In the genomic region with DNA sequence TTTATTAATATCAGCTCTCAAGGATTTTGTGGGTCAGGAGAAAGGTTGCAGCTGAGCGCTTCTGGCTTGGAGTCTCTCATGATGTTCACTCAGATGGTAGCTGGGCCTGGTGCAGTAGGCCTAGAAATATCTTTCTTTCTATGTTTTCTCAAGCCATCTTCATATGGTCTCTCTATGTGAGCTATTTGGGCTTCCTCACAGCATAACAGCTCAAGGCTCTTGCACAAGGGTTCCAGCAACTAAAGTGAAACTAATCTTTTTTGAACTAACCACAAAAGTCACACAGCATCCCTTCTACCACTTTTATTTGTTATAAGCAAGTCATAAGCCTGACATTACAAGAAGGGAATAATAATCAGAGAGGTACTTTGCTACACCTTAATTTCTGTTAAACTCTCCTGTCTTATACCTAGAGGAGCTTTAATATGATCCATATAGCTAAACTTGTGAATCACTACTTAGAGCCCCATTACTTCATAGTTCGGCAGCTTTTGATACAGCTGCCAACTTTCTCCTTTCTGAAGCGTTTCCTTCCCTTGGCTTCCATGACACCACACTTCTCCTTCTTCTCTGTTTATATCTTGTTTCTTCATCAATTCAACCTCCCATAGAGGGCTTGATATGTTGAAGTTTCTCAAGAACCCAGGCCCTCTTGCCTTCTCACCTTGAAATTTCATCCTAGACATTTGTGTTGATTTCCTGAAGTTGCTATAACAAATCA, we compare ENCODE assay signal across 25 cellular contexts.
DNase-seq lines count a peak whose midpoint lies in the region; ATAC-seq, FAIRE-seq and TF ChIP-seq lines count a peak whose summit lies in the region.
"Had no signal": no experiment of that assay in that cellular context is flagged by ENCODE, and none has a peak within 500 bp of the region (broad histone marks: within the 10 kb centered on the region; RNA-seq: fewer than 3 reads in every experiment).

No MANE protein-coding gene starts in this region.

- peak; percentile 19 for DNase-seq in DND-41
- DNase-seq in MM.1S = peak; percentile 53
- peak; percentile 55 for DNase-seq in amniotic epithelial cell (ENCODE audit: low read depth)
- DNase-seq in iris pigment epithelial cell (ENCODE audit: low read depth) = peak; percentile 78
- DNase-seq in NCI-H2107 treated with DMSO at 0.1 percent for 48 hours (lab: John Stamatoyannopoulos, UW; ENCODE audit: unreplicated experiment) = no peak
- no peak for DNase-seq in SK-N-SH
- DNase-seq in frontal cortex (ENCODE audit: low spot score in 2 of 2) = no peak
- DNase-seq: activated CD4-positive, alpha-beta T cell treated with anti-CD3 and anti-CD28 coated beads, Interleukin-2, amount 50 U/mL, for 48 hours; activated CD8-positive, alpha-beta memory T cell treated with anti-CD3 and anti-CD28 coated beads, Interleukin-2, amount 50 U/mL, for 4 hours; aorta; central memory CD4-positive, alpha-beta T cell; DMS79 treated with DMSO at 0.1 percent for 48 hours; H9; MG63; mucosa of descending colon; NCI-H1436 treated with DMSO at 0.1 percent for 48 hours; NCI-H526; right lobe of liver; stimulated activated naive CD8-positive, alpha-beta T cell treated with anti-CD3 and anti-CD28 coated beads, Interleukin-15, Interleukin-2, amounts not matched to agents 100 U/mL and 50 U/mL, for 24 hours had no signal

- H3K79me2 ChIP-seq in DND-41 (ENCODE audit: insufficient read depth, low read length) = no peaks in the 10 kb centered on the region
- H3K79me2 ChIP-seq in MM.1S (ENCODE audit: low read length) = no peaks in the 10 kb centered on the region
- H3K79me2 ChIP-seq in SK-N-SH (ENCODE audit: insufficient read depth) = no peaks in the 10 kb centered on the region
- H3K79me2 ChIP-seq: parathyroid adenoma had no signal

- H3F3A ChIP-seq in MM.1S (ENCODE audit: insufficient read depth, low read length) = no peaks in the 10 kb centered on the region
- no peaks in the 10 kb centered on the region for H3F3A ChIP-seq in SK-N-SH (replicated peaks; ENCODE audit: insufficient read depth)

- H3K4me3 ChIP-seq in DND-41 (ENCODE audit: low read depth in 1 of 2, low read length in 2 of 2) (no peak overlapping the region), MM.1S (ENCODE audit: low read length) (no peak overlapping the region), SK-N-SH (ENCODE audit: low read depth in 2 of 2, low read length in 1 of 2) (no peak overlapping the region)
- H3K4me3 ChIP-seq: GM12878, MG63, mucosa of descending colon, right lobe of liver, thoracic aorta had no signal

- POLR2A ChIA-PET in SK-N-SH (lab: Yijun Ruan, JAX) = no interaction called here

- WGBS in SK-N-SH (ENCODE audit: low lambda C conversion rate) = 85% methylated on average over 3 of the region's 3 CpGs

- H3K9me3 ChIP-seq in DND-41 (ENCODE audit: insufficient read depth, low read length, severe bottlenecking) = no peaks in the 10 kb centered on the region
- no peaks in the 10 kb centered on the region for H3K9me3 ChIP-seq in MM.1S (replicated peaks; ENCODE audit: insufficient read depth, low read length)
- H3K9me3 ChIP-seq in SK-N-SH = no peaks in the 10 kb centered on the region
- H3K9me3 ChIP-seq: MG63, mucosa of descending colon, right lobe of liver, thoracic aorta had no signal

- TF ChIP-seq RAD21 in SK-N-SH (IDR thresholded peaks at IDR 0.05; ENCODE audit: low read length) = no peak

- TF ChIP-seq CTCF in DND-41 (IDR thresholded peaks at IDR 0.05; ENCODE audit: borderline replicate concordance, extremely low read depth, low read length, poor library complexity, severe bottlenecking) (no peak), MM.1S (IDR thresholded peaks at IDR 0.05; ENCODE audit: low read length) (no peak), SK-N-SH (IDR thresholded peaks at IDR 0.05) (no peak)

- 0 out of 2 replicates have a peak overlapping the region, but pooled peaks have one; percentile 19 for H3K4me2 ChIP-seq in DND-41 (ENCODE audit: insufficient read depth, low read length)
- no peak overlapping the region for H3K4me2 ChIP-seq in MM.1S (ENCODE audit: low read depth, low read length)
- H3K4me2 ChIP-seq in SK-N-SH = no peak overlapping the region

- no peak for FAIRE-seq in frontal cortex (lab: Jason Lieb, UNC)
- FAIRE-seq: GM12878, keratinocyte had no signal

- ATAC-seq in DND-41 (ENCODE audit: insufficient read depth, low read depth) (peak; percentile 95), GM18505 (IDR thresholded peaks at IDR 0.05; ENCODE audit: unreplicated experiment) (no peak)
- ATAC-seq: GM12878; mucosa of descending colon; right lobe of liver; stimulated activated naive CD8-positive, alpha-beta T cell treated with anti-CD3 and anti-CD28 coated beads, Interleukin-15, Interleukin-2, amounts not matched to agents 100 U/mL and 50 U/mL, for 24 hours had no signal

- H3K36me3 ChIP-seq in DND-41 (ENCODE audit: insufficient read depth, low read length) = no peaks in the 10 kb centered on the region
- H3K36me3 ChIP-seq in MM.1S (replicated peaks; ENCODE audit: insufficient read depth, low read length) = no peaks in the 10 kb centered on the region
- H3K36me3 ChIP-seq in SK-N-SH (replicated peaks in 1 of 2; ENCODE audit: control insufficient read depth in 1 of 2, insufficient read depth in 2 of 2, low read length in 1 of 2) = no peaks in the 10 kb centered on the region
- H3K36me3 ChIP-seq: MG63, right lobe of liver, thoracic aorta had no signal

- H4K20me1 ChIP-seq in DND-41 (ENCODE audit: insufficient read depth, low read length) (no peaks in the 10 kb centered on the region), MM.1S (ENCODE audit: insufficient read depth, low read length) (no peaks in the 10 kb centered on the region), SK-N-SH (ENCODE audit: insufficient read depth) (no peaks in the 10 kb centered on the region)

- no peak overlapping the region for H2AFZ ChIP-seq in DND-41 (ENCODE audit: low read depth, low read length)
- H2AFZ ChIP-seq in MM.1S (ENCODE audit: low read length) = no peak overlapping the region
- H2AFZ ChIP-seq in SK-N-SH (ENCODE audit: low read depth) = no peak overlapping the region
- H2AFZ ChIP-seq: parathyroid adenoma had no signal

- peaks cover 14% of the 10 kb centered on the region for H3K4me1 ChIP-seq in DND-41 (ENCODE audit: insufficient read depth, low read length)
- no peaks in the 10 kb centered on the region for H3K4me1 ChIP-seq in MM.1S (ENCODE audit: low read length)
- H3K4me1 ChIP-seq in SK-N-SH (ENCODE audit: control insufficient read depth in 1 of 2, insufficient read depth in 2 of 2, low read depth in 1 of 2, low read length in 1 of 2) = peaks cover 0 to 8% of the 10 kb centered on the region in 2 experiments; a peak in 2 of 4 replicates
- H3K4me1 ChIP-seq: parathyroid adenoma, right lobe of liver had no signal

- no peak for TF ChIP-seq EP300 in SK-N-SH (IDR thresholded peaks at IDR 0.05; ENCODE audit: borderline replicate concordance in 1 of 2, low read depth in 1 of 2, low read length in 1 of 2)

- CTCF ChIA-PET in SK-N-SH (lab: Yijun Ruan, JAX) = interaction anchor here (1.3 to 1.7 kb wide), 2 partner anchors 10 to 63 kb away, joined by 4 to 5 read pairs; no protein-coding TSS in a partner anchor

- H3K27me3 ChIP-seq in DND-41 (ENCODE audit: insufficient read depth, low read length, poor library complexity) (no peaks in the 10 kb centered on the region), MM.1S (replicated peaks; ENCODE audit: insufficient read depth, low read length) (no peaks in the 10 kb centered on the region), SK-N-SH (ENCODE audit: insufficient read depth) (no peaks in the 10 kb centered on the region)
- H3K27me3 ChIP-seq: MG63, right lobe of liver had no signal

- no peak overlapping the region for H3K27ac ChIP-seq in DND-41 (ENCODE audit: low read length)
- no peak overlapping the region for H3K27ac ChIP-seq in MM.1S (ENCODE audit: low read length)
- peak overlapping the region in 1 of 2 experiments; percentile 28; a peak in 1 of 4 replicates for H3K27ac ChIP-seq in SK-N-SH (ENCODE audit: low read depth in 2 of 2, low read length in 1 of 2)
- H3K27ac ChIP-seq: C4-2B, parathyroid adenoma, right lobe of liver, thoracic aorta had no signal

- H3K9ac ChIP-seq in DND-41 (ENCODE audit: low read depth, low read length) (no peak overlapping the region), MM.1S (ENCODE audit: low read length) (no peak overlapping the region), SK-N-SH (no peak overlapping the region)
- H3K9ac ChIP-seq: parathyroid adenoma had no signal

- no peak for TF ChIP-seq POLR2A in GM18505 (IDR thresholded peaks at IDR 0.05; ENCODE audit: borderline replicate concordance, extremely low read depth, insufficient read depth, insufficient read length)

- H3K9me2 ChIP-seq in MM.1S (replicated peaks; ENCODE audit: insufficient read depth, low read length) (no peaks in the 10 kb centered on the region), SK-N-SH (no peaks in the 10 kb centered on the region)

TF ChIP-seq in SK-N-SH, 30 proteins besides CTCF, POLR2A, EP300 and RAD21 (continues in another document):
- TF ChIP-seq, protein P1, sequence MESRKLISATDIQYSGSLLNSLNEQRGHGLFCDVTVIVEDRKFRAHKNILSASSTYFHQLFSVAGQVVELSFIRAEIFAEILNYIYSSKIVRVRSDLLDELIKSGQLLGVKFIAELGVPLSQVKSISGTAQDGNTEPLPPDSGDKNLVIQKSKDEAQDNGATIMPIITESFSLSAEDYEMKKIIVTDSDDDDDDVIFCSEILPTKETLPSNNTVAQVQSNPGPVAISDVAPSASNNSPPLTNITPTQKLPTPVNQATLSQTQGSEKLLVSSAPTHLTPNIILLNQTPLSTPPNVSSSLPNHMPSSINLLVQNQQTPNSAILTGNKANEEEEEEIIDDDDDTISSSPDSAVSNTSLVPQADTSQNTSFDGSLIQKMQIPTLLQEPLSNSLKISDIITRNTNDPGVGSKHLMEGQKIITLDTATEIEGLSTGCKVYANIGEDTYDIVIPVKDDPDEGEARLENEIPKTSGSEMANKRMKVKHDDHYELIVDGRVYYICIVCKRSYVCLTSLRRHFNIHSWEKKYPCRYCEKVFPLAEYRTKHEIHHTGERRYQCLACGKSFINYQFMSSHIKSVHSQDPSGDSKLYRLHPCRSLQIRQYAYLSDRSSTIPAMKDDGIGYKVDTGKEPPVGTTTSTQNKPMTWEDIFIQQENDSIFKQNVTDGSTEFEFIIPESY (IDR thresholded peaks at IDR 0.05; ENCODE audit: borderline replicate concordance, low read depth) = no peak
- TF ChIP-seq RXRA (IDR thresholded peaks at IDR 0.05; ENCODE audit: borderline replicate concordance, low read depth) (no peak), NFIC (IDR thresholded peaks at IDR 0.05; ENCODE audit: borderline replicate concordance) (no peak), JUND (IDR thresholded peaks at IDR 0.05) (no peak), EZH2phosphoT487 (IDR thresholded peaks at IDR 0.05; ENCODE audit: borderline replicate concordance, low read depth) (no peak)

Comparison
In these comparisons a context has a peak if more than half of its experiments do, and no peak if none do; other contexts are left out.
1. DNase-seq: peak in DND-41 (single experiment), MM.1S (single experiment), amniotic epithelial cell (single experiment) and iris pigment epithelial cell (single experiment); none in NCI-H2107 treated with DMSO at 0.1 percent for 48 hours (single experiment), SK-N-SH (single experiment) and frontal cortex (0 of 2).